In genomic region chr19:10499550-10500246, GRCh38 we compare ENCODE assay signal across 14 cellular contexts. TPM values are rescaled to one million over a fixed set of nuclear protein-coding genes. Genes with fewer than 3 reads are reported as not detected.
A peak's percentile ranks its signal among the peaks of the same experiment; 100 is the strongest.
DNase-seq lines count a peak whose midpoint lies in the region; ATAC-seq and TF ChIP-seq lines count a peak whose summit lies in the region.
"Had no signal": no experiment of that assay in that cellular context is flagged by ENCODE, and none has a peak within 500 bp of the region (broad histone marks: within the 10 kb centered on the region; RNA-seq: fewer than 3 reads in every experiment).

No MANE protein-coding gene starts in this region.

- peaks cover 41% of the 10 kb centered on the region for H3K4me1 ChIP-seq in KMS-11 (ENCODE audit: low read depth, poor library complexity, severe bottlenecking)
- H3K4me1 ChIP-seq in endodermal cell (ENCODE audit: control insufficient read depth, insufficient read depth, low read length) = no peaks in the 10 kb centered on the region
- peaks cover 12% of the 10 kb centered on the region for H3K4me1 ChIP-seq in osteoblast (ENCODE audit: insufficient read depth, low read length)

- peak overlapping the region; percentile 72 for H3K27ac Mint-ChIP-seq in activated CD4-positive, alpha-beta T cell treated with anti-CD3 and anti-CD28 coated beads for 36 hours
- peak overlapping the region; percentile 90 for H3K27ac Mint-ChIP-seq in endodermal cell

- H3K27me3 Mint-ChIP-seq in activated CD4-positive, alpha-beta T cell treated with anti-CD3 and anti-CD28 coated beads for 36 hours = no peaks in the 10 kb centered on the region
- no peaks in the 10 kb centered on the region for H3K27me3 Mint-ChIP-seq in endodermal cell (ENCODE audit: insufficient read depth)

- H3K4me3 ChIP-seq in KMS-11 (IDR thresholded peaks at IDR 0.05; ENCODE audit: insufficient read depth, low read depth, low read length) = no peak overlapping the region
- no peak overlapping the region for H3K4me3 ChIP-seq in endodermal cell (ENCODE audit: low read length)
- H3K4me3 ChIP-seq in osteoblast (ENCODE audit: insufficient read depth, low read length) = no peak overlapping the region
- H3K4me3 ChIP-seq: tibial artery had no signal

- H3K27me3 ChIP-seq in KMS-11 (ENCODE audit: insufficient read depth, low read depth) (no peaks in the 10 kb centered on the region), endodermal cell (ENCODE audit: control insufficient read depth, insufficient read depth, low read length, poor library complexity, severe bottlenecking) (no peaks in the 10 kb centered on the region), osteoblast (ENCODE audit: insufficient read depth, low read length) (no peaks in the 10 kb centered on the region)
- H3K27me3 ChIP-seq: spleen, tibial artery had no signal

- WGBS in endodermal cell (ENCODE audit: insufficient coverage in 1 of 2, insufficient read length in 1 of 2), 2 experiments = 93 to 94% methylated on average over 15 to 24 of the region's 24 CpGs

- ATAC-seq in activated CD4-positive, alpha-beta T cell treated with anti-CD3 and anti-CD28 coated beads for 36 hours = no peak
- ATAC-seq: PC-3 had no signal

- CTCF ChIA-PET in activated CD4-positive, alpha-beta T cell treated with anti-CD3 and anti-CD28 coated beads for 36 hours (lab: Charles Lee) = interaction anchor here (1.0 kb wide), 1 partner anchor 16 kb away, joined by 5 read pairs; no protein-coding TSS in a partner anchor

- no peaks in the 10 kb centered on the region for H3K9me3 Mint-ChIP-seq in activated CD4-positive, alpha-beta T cell treated with anti-CD3 and anti-CD28 coated beads for 36 hours (ENCODE audit: low read depth)
- H3K9me3 Mint-ChIP-seq in endodermal cell = no peaks in the 10 kb centered on the region

- POLR2A ChIA-PET in activated CD4-positive, alpha-beta T cell treated with anti-CD3 and anti-CD28 coated beads for 36 hours (lab: Charles Lee) = no interaction called here

- peaks cover 29% of the 10 kb centered on the region for H3K4me1 Mint-ChIP-seq in activated CD4-positive, alpha-beta T cell treated with anti-CD3 and anti-CD28 coated beads for 36 hours
- H3K4me1 Mint-ChIP-seq in endodermal cell = peaks cover 13% of the 10 kb centered on the region

- H3K79me2 ChIP-seq in KMS-11 (ENCODE audit: insufficient read depth, low read depth) (peaks cover 77% of the 10 kb centered on the region), osteoblast (ENCODE audit: insufficient read depth, low read length) (peaks cover 68% of the 10 kb centered on the region)

- no peak for DNase-seq in activated CD4-positive, alpha-beta T cell treated with anti-CD3 and anti-CD28 coated beads for 36 hours
- DNase-seq in activated CD4-positive, alpha-beta T cell treated with anti-CD3 and anti-CD28 coated beads for 1 hour = no peak
- DNase-seq in endodermal cell (peak; percentile 77), osteoblast (ENCODE audit: insufficient read length, low spot score, missing footprints) (peak; percentile 72), NK-92 (lab: John Stamatoyannopoulos, UW; ENCODE audit: unreplicated experiment) (no peak), kidney tubule cell (ENCODE audit: low spot score) (no peak), HPDE6-E6E7 (ENCODE audit: extremely low spot score) (no peak)
- DNase-seq: DMS 273 treated with DMSO at 0.1 percent for 48 hours; effector CD8-positive, alpha-beta T cell; PC-3; spleen; tibial artery had no signal

- no peak overlapping the region for H3K9ac ChIP-seq in KMS-11
- no peak overlapping the region for H3K9ac ChIP-seq in endodermal cell (ENCODE audit: extremely low read depth, low read length, poor library complexity, severe bottlenecking)

- peak overlapping the region; percentile 10; the same call in 1 of the 2 replicates for H3K4me2 ChIP-seq in KMS-11
- H3K4me2 ChIP-seq in osteoblast (ENCODE audit: insufficient read depth, low read length) = no peak overlapping the region

- H3K27ac ChIP-seq in KMS-11 = peak overlapping the region; percentile 52; the same call in 1 of the 2 replicates
- no peak overlapping the region for H3K27ac ChIP-seq in endodermal cell (ENCODE audit: low read depth, low read length)
- no peak overlapping the region for H3K27ac ChIP-seq in osteoblast (ENCODE audit: low read depth, low read length)

- no peak overlapping the region for H2AFZ ChIP-seq in KMS-11 (ENCODE audit: low read depth)
- no peak overlapping the region for H2AFZ ChIP-seq in osteoblast (ENCODE audit: low read length)

- H3K4me3 Mint-ChIP-seq in activated CD4-positive, alpha-beta T cell treated with anti-CD3 and anti-CD28 coated beads for 36 hours = peak overlapping the region; percentile 40
- H3K4me3 Mint-ChIP-seq in endodermal cell = peak overlapping the region; percentile 80

- peaks cover 33% of the 10 kb centered on the region for H3K36me3 Mint-ChIP-seq in activated CD4-positive, alpha-beta T cell treated with anti-CD3 and anti-CD28 coated beads for 36 hours (ENCODE audit: low read depth)
- peaks cover 37% of the 10 kb centered on the region for H3K36me3 Mint-ChIP-seq in endodermal cell (ENCODE audit: low read depth)

- intact Hi-C loops in activated CD4-positive, alpha-beta T cell treated with anti-CD3 and anti-CD28 coated beads for 36 hours (cut with DNase I, micrococcal nuclease) = loop anchor here (5.0 to 10.0 kb wide), 3 partner anchors 153 to 395 kb away; partner anchors contain the start of genes ANGPTL6 (in 1 of the 2), ILF3 (in 1 of the 2) and PPAN (in 1 of the 2)

- no peaks in the 10 kb centered on the region for H3K9me3 ChIP-seq in endodermal cell (ENCODE audit: control insufficient read depth, low read length)
- H3K9me3 ChIP-seq in osteoblast (ENCODE audit: low read depth, low read length) = no peaks in the 10 kb centered on the region
- H3K9me3 ChIP-seq: spleen, tibial artery had no signal

- TF ChIP-seq CTCF in KMS-11 (conservative IDR thresholded peaks at IDR 0.05; ENCODE audit: low read depth, low read length) (no peak), endodermal cell (conservative IDR thresholded peaks at IDR 0.05) (no peak), osteoblast (IDR thresholded peaks at IDR 0.05; ENCODE audit: extremely low read depth, low read depth, low read length) (no peak)

- H3K36me3 ChIP-seq in KMS-11 (ENCODE audit: insufficient read depth) = peaks cover 7% of the 10 kb centered on the region; the same call in 1 of the 2 replicates
- peaks cover 31% of the 10 kb centered on the region for H3K36me3 ChIP-seq in endodermal cell (ENCODE audit: control insufficient read depth, insufficient read depth, low read length)
- H3K36me3 ChIP-seq in osteoblast (ENCODE audit: insufficient read depth, low read length) = peaks cover 20% of the 10 kb centered on the region

- H4K20me1 ChIP-seq in KMS-11 (ENCODE audit: insufficient read depth) (no peaks in the 10 kb centered on the region), osteoblast (ENCODE audit: insufficient read depth, low read length) (peaks cover 8% of the 10 kb centered on the region)

RNA-seq across cellular contexts. Expression of gene KEAP1, which starts 3.5 kb away (rescaled TPM):
- 10 to 100 TPM; 38.7 to 58.7 TPM for total RNA-seq in activated CD4-positive, alpha-beta T cell treated with anti-CD3 and anti-CD28 coated beads for 36 hours
- 10 to 100 TPM; 53.3 to 59.5 TPM for total RNA-seq in endodermal cell
- 32.7 TPM for polyA plus RNA-seq in endodermal cell (2013, experiment 1 of 2)
- 27.5 TPM for polyA plus RNA-seq in endodermal cell (2013, experiment 2 of 2)
- 64.8 and 77.1 TPM in 2 replicates for total RNA-seq in osteoblast

RNA-seq across cellular contexts. Expression of gene S1PR5, which starts 17.5 kb away (rescaled TPM):
- under 1 TPM; 0.07 to 0.11 TPM for total RNA-seq in activated CD4-positive, alpha-beta T cell treated with anti-CD3 and anti-CD28 coated beads for 36 hours
- total RNA-seq in endodermal cell (1 to 10 TPM; 1.2 to 5.1 TPM), osteoblast (0.29 and 0.36 TPM in 2 replicates)
- polyA plus RNA-seq in endodermal cell (2013, experiment 1 of 2) = 1.6 TPM
- polyA plus RNA-seq in endodermal cell (2013, experiment 2 of 2) = 1.6 TPM
- total RNA-seq: T-helper 1 cell treated with Interleukin-12 subunit alpha and Interleukin-12 subunit beta and Interleukin-4 antibody, amounts not matched to agents 30 ng/mL and 1 ng/mL, for 36 hours had no signal

RNA-seq across cellular contexts. Expression of gene ATG4D, which starts 44.0 kb away (rescaled TPM):
- total RNA-seq in activated CD4-positive, alpha-beta T cell treated with anti-CD3 and anti-CD28 coated beads for 36 hours = 10 to 100 TPM; 18.9 to 19.3 TPM
- 10 to 100 TPM; 37.9 to 44.8 TPM for total RNA-seq in endodermal cell
- polyA plus RNA-seq in endodermal cell (2013, experiment 1 of 2) = 30.8 TPM
- 29.5 TPM for polyA plus RNA-seq in endodermal cell (2013, experiment 2 of 2)
- 11.6 and 12.7 TPM in 2 replicates for total RNA-seq in osteoblast

Comparison
In these comparisons a context has a peak if more than half of its experiments do, and no peak if none do; other contexts are left out.
1. DNase-seq: peak in endodermal cell (single experiment) and osteoblast (single experiment); none in activated CD4-positive, alpha-beta T cell treated with anti-CD3 and anti-CD28 coated beads for 36 hours (single experiment), activated CD4-positive, alpha-beta T cell treated with anti-CD3 and anti-CD28 coated beads for 1 hour (single experiment), NK-92 (single experiment), kidney tubule cell (single experiment) and HPDE6-E6E7 (single experiment).